Comparison of ENCODE assay signal across 34 cellular contexts in the genomic region with DNA sequence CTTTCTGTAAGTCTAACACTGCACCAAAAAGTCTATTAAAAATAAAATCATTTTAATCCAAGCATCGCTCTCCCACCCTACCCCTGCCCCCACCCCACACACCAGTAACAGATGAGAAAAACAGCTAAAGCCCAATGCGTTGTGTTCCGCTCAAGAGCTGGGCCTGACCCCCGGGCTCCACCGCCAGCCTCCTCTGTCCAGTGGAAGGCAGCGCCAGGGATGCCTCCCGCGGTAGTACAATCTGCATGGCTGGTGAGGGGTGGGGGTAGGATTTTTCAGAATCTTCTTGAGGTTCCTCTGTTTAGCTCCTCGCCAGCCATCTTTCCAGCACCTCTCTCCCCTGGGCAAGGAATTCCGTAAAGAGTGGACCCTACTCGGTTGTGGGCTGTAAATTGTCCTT. TPM values are rescaled to one million over a fixed set of nuclear protein-coding genes. Genes with fewer than 3 reads are reported as not detected.
"Had no signal": no experiment of that assay in that cellular context is flagged by ENCODE, and none has a peak within 500 bp of the region (broad histone marks: within the 10 kb centered on the region; RNA-seq: fewer than 3 reads in every experiment).

No MANE protein-coding gene starts in this region.

- H3K27me3 ChIP-seq: adrenal gland, body of pancreas, brain microvascular endothelial cell, breast epithelium had no signal

- H3K36me3 Mint-ChIP-seq: activated CD4-positive, alpha-beta memory T cell treated with anti-CD3 and anti-CD28 coated beads for 36 hours; activated naive CD4-positive, alpha-beta T cell treated with anti-CD3 and anti-CD28 coated beads, Interleukin-2, amount 50 U/mL, for 72 hours; activated naive CD8-positive, alpha-beta T cell treated with anti-CD3 and anti-CD28 coated beads for 36 hours had no signal

- H3K4me1 Mint-ChIP-seq: activated B cell treated with CpG ODN at 0.5 μM for 24 hours; activated CD4-positive, alpha-beta T cell treated with anti-CD3 and anti-CD28 coated beads, Interleukin-2, amount 10 ng/mL, durations not matched to agents 24 days and 14 days; activated naive CD8-positive, alpha-beta T cell treated with anti-CD3 and anti-CD28 coated beads for 36 hours; activated T-helper 17 cell treated with anti-CD3 and anti-CD28 coated beads, Interleukin-2, amount 50 U/mL, for 72 hours had no signal

- H3K9me3 Mint-ChIP-seq: activated B cell treated with CpG ODN at 0.5 μM for 24 hours; activated CD4-positive, alpha-beta memory T cell treated with anti-CD3 and anti-CD28 coated beads for 36 hours; activated CD4-positive, alpha-beta T cell treated with anti-CD3 and anti-CD28 coated beads, Interleukin-2, amount 10 ng/mL, durations not matched to agents 24 days and 14 days; activated T-cell treated with anti-CD3 and anti-CD28 coated beads, Interleukin-2, amount 50 U/mL, for 4 hours; activated T-helper 1 cell treated with anti-CD3 and anti-CD28 coated beads, Interleukin-12 subunit alpha, Interleukin-12 subunit beta, Interleukin-2, Interleukin-4 antibody, amounts not matched to agents 30 ng/mL and 10 ng/mL and 1 ng/mL, durations not matched to agents 14 hours and 24 hours and 36 hours; T-helper 1 cell treated with Interleukin-12 subunit alpha and Interleukin-12 subunit beta and Interleukin-4 antibody, amounts not matched to agents 30 μg/mL and 1 μg/mL, for 36 hours; T-helper 2 cell treated with Interferon-gamma antibody and Interleukin-4, amounts not matched to agents 5 μg/mL and 100 μg/mL, for 36 hours had no signal

- DNase-seq: activated B cell treated with CpG ODN at 0.5 μM for 24 hours; activated CD4-positive, alpha-beta memory T cell treated with anti-CD3 and anti-CD28 coated beads for 36 hours; activated CD4-positive, alpha-beta T cell treated with anti-CD3 and anti-CD28 coated beads for 4 hours; activated CD4-positive, alpha-beta T cell treated with anti-CD3 and anti-CD28 coated beads, Interleukin-2, amount 10 ng/mL, durations not matched to agents 24 days and 14 days; activated CD4-positive, alpha-beta T cell treated with anti-CD3 and anti-CD28 coated beads, Interleukin-2, amount 50 U/mL, for 1 hour; activated CD4-positive, alpha-beta T cell treated with anti-CD3 and anti-CD28 coated beads, Interleukin-2, amount 50 U/mL, for 4 hours; activated CD4-positive, CD25-positive, alpha-beta regulatory T cell treated with anti-CD3 and anti-CD28 coated beads, Interleukin-2, amount 50 U/mL, for 72 hours; activated CD8-positive, alpha-beta memory T cell treated with anti-CD3 and anti-CD28 coated beads, Interleukin-2, amount 50 U/mL, for 4 hours; activated CD8-positive, alpha-beta T cell treated with anti-CD3 and anti-CD28 coated beads for 36 hours; activated effector memory CD4-positive, alpha-beta T cell treated with anti-CD3 and anti-CD28 coated beads, Interleukin-2, amount 50 U/mL, for 16 hours; activated gamma-delta T cell treated with Interleukin-2 at 50 U/mL for 16 hours; activated naive CD4-positive, alpha-beta T cell; activated naive CD4-positive, alpha-beta T cell treated with anti-CD3 and anti-CD28 coated beads for 36 hours; activated naive CD4-positive, alpha-beta T cell treated with anti-CD3 and anti-CD28 coated beads, Interleukin-2, amount 50 U/mL, for 16 hours; activated naive CD8-positive, alpha-beta T cell treated with anti-CD3 and anti-CD28 coated beads for 36 hours; activated T-cell treated with anti-CD3 and anti-CD28 coated beads for 4 hours; activated T-cell treated with anti-CD3 and anti-CD28 coated beads, Interleukin-2, amount 50 U/mL, for 1 hour; activated T-cell treated with anti-CD3 and anti-CD28 coated beads, Interleukin-2, amount 50 U/mL, for 4 hours; activated T-cell treated with anti-CD3 and anti-CD28 coated beads, Interleukin-2, amount 50 U/mL, for 72 hours; adrenal gland; amniotic stem cell; body of pancreas; brain microvascular endothelial cell; central memory CD4-positive, alpha-beta T cell; T-helper 2 cell; T-helper 9 cell had no signal

- H3K36me3 ChIP-seq: adrenal gland, brain microvascular endothelial cell, breast epithelium had no signal

- H3K27ac ChIP-seq: adrenal gland, body of pancreas, brain microvascular endothelial cell, breast epithelium, VCaP had no signal

- H3K4me3 ChIP-seq: adrenal gland, body of pancreas, breast epithelium had no signal

- H3K4me1 ChIP-seq: adrenal gland, body of pancreas, breast epithelium had no signal

- H3K4me3 Mint-ChIP-seq: activated B cell treated with CpG ODN at 0.5 μM for 24 hours; activated CD4-positive, alpha-beta memory T cell treated with anti-CD3 and anti-CD28 coated beads for 36 hours; activated CD4-positive, alpha-beta T cell treated with anti-CD3 and anti-CD28 coated beads, Interleukin-2, amount 10 ng/mL, durations not matched to agents 24 days and 14 days; activated CD8-positive, alpha-beta T cell treated with anti-CD3 and anti-CD28 coated beads for 36 hours; activated naive CD4-positive, alpha-beta T cell treated with anti-CD3 and anti-CD28 coated beads for 36 hours; activated naive CD8-positive, alpha-beta T cell treated with anti-CD3 and anti-CD28 coated beads for 36 hours; activated T-cell treated with anti-CD3 and anti-CD28 coated beads, Interleukin-2, amount 50 U/mL, for 4 hours; activated T-cell treated with anti-CD3 and anti-CD28 coated beads, Interleukin-2, amount 50 U/mL, for 72 hours; activated T-helper 1 cell treated with anti-CD3 and anti-CD28 coated beads, Interleukin-12 subunit alpha, Interleukin-12 subunit beta, Interleukin-2, Interleukin-4 antibody, amounts not matched to agents 30 ng/mL and 10 ng/mL and 1 ng/mL, durations not matched to agents 14 hours and 24 hours and 36 hours; activated T-helper 17 cell treated with anti-CD3 and anti-CD28 coated beads, Interleukin-2, amount 50 U/mL, for 72 hours; T-helper 1 cell treated with Interleukin-12 subunit alpha and Interleukin-12 subunit beta and Interleukin-4 antibody, amounts not matched to agents 30 μg/mL and 1 μg/mL, for 36 hours; T-helper 2 cell treated with Interferon-gamma antibody and Interleukin-4, amounts not matched to agents 5 μg/mL and 100 μg/mL, for 36 hours had no signal

- H3K27ac Mint-ChIP-seq: activated B cell treated with CpG ODN at 0.5 μM for 24 hours; activated CD4-positive, alpha-beta memory T cell treated with anti-CD3 and anti-CD28 coated beads for 36 hours; activated CD4-positive, alpha-beta T cell treated with anti-CD3 and anti-CD28 coated beads, Interleukin-2, amount 10 ng/mL, durations not matched to agents 24 days and 14 days; activated CD8-positive, alpha-beta T cell treated with anti-CD3 and anti-CD28 coated beads for 36 hours; activated naive CD4-positive, alpha-beta T cell treated with anti-CD3 and anti-CD28 coated beads for 36 hours; activated naive CD8-positive, alpha-beta T cell treated with anti-CD3 and anti-CD28 coated beads for 36 hours; activated T-cell treated with anti-CD3 and anti-CD28 coated beads, Interleukin-2, amount 50 U/mL, for 72 hours; activated T-helper 1 cell treated with anti-CD3 and anti-CD28 coated beads, Interleukin-12 subunit alpha, Interleukin-12 subunit beta, Interleukin-2, Interleukin-4 antibody, amounts not matched to agents 30 ng/mL and 10 ng/mL and 1 ng/mL, durations not matched to agents 14 hours and 24 hours and 36 hours; activated T-helper 17 cell treated with anti-CD3 and anti-CD28 coated beads, Interleukin-2, amount 50 U/mL, for 72 hours; T-helper 1 cell treated with Interleukin-12 subunit alpha and Interleukin-12 subunit beta and Interleukin-4 antibody, amounts not matched to agents 30 μg/mL and 1 μg/mL, for 36 hours; T-helper 2 cell treated with Interferon-gamma antibody and Interleukin-4, amounts not matched to agents 5 μg/mL and 100 μg/mL, for 36 hours had no signal

- ATAC-seq: activated CD8-positive, alpha-beta T cell treated with anti-CD3 and anti-CD28 coated beads for 36 hours; activated naive CD4-positive, alpha-beta T cell treated with anti-CD3 and anti-CD28 coated beads, Interleukin-2, amount 50 U/mL, for 72 hours; activated T-cell treated with anti-CD3 and anti-CD28 coated beads, Interleukin-2, amount 50 U/mL, for 4 hours; activated T-cell treated with anti-CD3 and anti-CD28 coated beads, Interleukin-2, amount 50 U/mL, for 72 hours; activated T-helper 17 cell treated with anti-CD3 and anti-CD28 coated beads, Interleukin-2, amount 50 U/mL, for 72 hours; body of pancreas had no signal

- H3K9me3 ChIP-seq: adrenal gland, body of pancreas, breast epithelium had no signal

RNA-seq across cellular contexts. Expression of a gene that starts 12.1 kb away (rescaled TPM):
- total RNA-seq: activated B cell treated with CpG ODN at 0.5 μM for 24 hours; activated CD4-positive, alpha-beta memory T cell treated with anti-CD3 and anti-CD28 coated beads for 36 hours; activated CD4-positive, alpha-beta T cell treated with anti-CD3 and anti-CD28 coated beads, Interleukin-2, amount 10 ng/mL, durations not matched to agents 24 days and 14 days; activated CD8-positive, alpha-beta memory T cell treated with anti-CD3 and anti-CD28 coated beads for 36 hours; activated CD8-positive, alpha-beta T cell treated with anti-CD3 and anti-CD28 coated beads for 36 hours; activated naive CD4-positive, alpha-beta T cell treated with anti-CD3 and anti-CD28 coated beads for 36 hours; activated naive CD8-positive, alpha-beta T cell treated with anti-CD3 and anti-CD28 coated beads for 36 hours; activated T-cell treated with anti-CD3 and anti-CD28 coated beads, Interleukin-2, amount 50 U/mL, for 4 hours; activated T-cell treated with anti-CD3 and anti-CD28 coated beads, Interleukin-2, amount 50 U/mL, for 72 hours; activated T-helper 1 cell treated with anti-CD3 and anti-CD28 coated beads, Interleukin-12 subunit alpha, Interleukin-12 subunit beta, Interleukin-2, Interleukin-4 antibody, amounts not matched to agents 30 ng/mL and 10 ng/mL and 1 ng/mL, durations not matched to agents 14 hours and 24 hours and 36 hours had no signal
